ENCODE assay signal across 9 cellular contexts in the genomic region with DNA sequence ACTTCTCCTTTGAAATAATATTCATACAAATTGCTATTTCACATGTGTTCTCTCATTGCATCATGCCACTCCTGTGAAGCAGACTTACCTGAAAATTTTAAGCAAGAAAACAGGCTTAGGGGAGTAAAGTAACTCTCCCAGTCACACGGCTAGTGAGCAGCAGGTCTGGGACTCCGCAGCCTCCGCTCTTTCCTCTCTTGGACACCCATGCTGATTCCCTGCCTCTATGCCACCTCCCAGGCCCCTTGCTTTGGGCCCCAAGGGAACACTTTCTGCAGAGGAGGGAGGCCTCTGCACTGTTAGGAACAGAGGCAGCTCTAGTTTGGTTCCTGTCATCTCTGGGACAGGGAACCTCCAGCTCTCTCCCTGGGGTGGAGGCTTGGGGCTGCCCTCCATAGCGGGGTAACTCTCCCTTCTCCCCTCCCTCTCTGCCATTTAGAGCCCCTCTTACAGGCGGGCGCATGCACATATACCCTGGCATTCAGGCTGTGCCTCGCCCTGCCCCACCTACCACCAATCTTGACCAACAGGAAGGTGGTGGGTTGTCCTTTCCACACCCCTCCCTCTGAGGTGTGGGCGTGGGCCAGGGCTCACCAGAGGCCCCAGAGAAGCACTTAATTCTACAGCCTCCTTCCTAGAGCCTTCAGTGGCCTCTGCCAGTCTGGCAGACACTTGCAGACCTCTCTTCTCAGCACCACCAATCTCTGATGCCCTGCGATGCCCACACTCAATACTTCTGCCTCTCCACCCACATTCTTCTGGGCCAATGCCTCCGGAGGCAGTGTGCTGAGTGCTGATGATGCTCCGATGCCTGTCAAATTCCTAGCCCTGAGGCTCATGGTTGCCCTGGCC. TPM values are rescaled to one million over a fixed set of nuclear protein-coding genes. Genes with fewer than 3 reads are reported as not detected.
DNase-seq lines count a peak whose midpoint lies in the region; ATAC-seq and TF ChIP-seq lines count a peak whose summit lies in the region.
"Had no signal": no experiment of that assay in that cellular context is flagged by ENCODE, and none has a peak within 500 bp of the region (broad histone marks: within the 10 kb centered on the region; RNA-seq: fewer than 3 reads in every experiment).

A gene with protein sequence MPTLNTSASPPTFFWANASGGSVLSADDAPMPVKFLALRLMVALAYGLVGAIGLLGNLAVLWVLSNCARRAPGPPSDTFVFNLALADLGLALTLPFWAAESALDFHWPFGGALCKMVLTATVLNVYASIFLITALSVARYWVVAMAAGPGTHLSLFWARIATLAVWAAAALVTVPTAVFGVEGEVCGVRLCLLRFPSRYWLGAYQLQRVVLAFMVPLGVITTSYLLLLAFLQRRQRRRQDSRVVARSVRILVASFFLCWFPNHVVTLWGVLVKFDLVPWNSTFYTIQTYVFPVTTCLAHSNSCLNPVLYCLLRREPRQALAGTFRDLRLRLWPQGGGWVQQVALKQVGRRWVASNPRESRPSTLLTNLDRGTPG (plus strand): TSS at position 646 of the 852 bp plus-strand sequence. CDS start 72 bp downstream, at position 718.

- no peaks in the 10 kb centered on the region for H3K9me2 ChIP-seq in Karpas-422 (replicated peaks; ENCODE audit: insufficient read depth, low read length)

- H3K36me3 Mint-ChIP-seq in Calu3 (ENCODE audit: insufficient read depth, unreplicated experiment) (peaks cover 63% of the 10 kb centered on the region), mesothelial cell of epicardium (no peaks in the 10 kb centered on the region)

- CTCF ChIA-PET in Calu3 (lab: Charles Lee) = interaction anchor here (0.6 to 1.4 kb wide), 8 partner anchors 9 to 284 kb away, joined by 3 to 12 read pairs (median 4); no protein-coding TSS in a partner anchor

- H3K27ac ChIP-seq in Karpas-422 (ENCODE audit: low read length) = peak within 1 kb of the TSS; percentile 96
- peak within 1 kb of the TSS; percentile 80 to 92 for H3K27ac ChIP-seq in ascending aorta

- ATAC-seq in GM19328 (IDR thresholded peaks at IDR 0.05; ENCODE audit: unreplicated experiment) = no peak
- ATAC-seq in left lobe of liver = no peak
- ATAC-seq in HG02588 (IDR thresholded peaks at IDR 0.05; ENCODE audit: unreplicated experiment) = no peak

- no TSS peak for BruUV-seq in Calu3 (replicated peaks; lab: Mats Ljungman, UMichigan)

- DNase-seq in Calu3 (peak; percentile 76), Karpas-422 (peak; percentile 90), ascending aorta (ENCODE audit: low spot score in 2 of 2) (no peak), mesothelial cell of epicardium (ENCODE audit: low spot score in 2 of 2, unreplicated experiment in 2 of 2) (no peak), left lobe of liver (ENCODE audit: low spot score) (no peak), NCI-H2081 treated with DMSO at 0.1 percent for 48 hours (lab: John Stamatoyannopoulos, UW) (no peak)

- TF ChIP-seq CTCF in Calu3 (IDR thresholded peaks at IDR 0.05; ENCODE audit: unreplicated experiment) = no peak
- no peak for TF ChIP-seq CTCF in ascending aorta (IDR thresholded peaks at IDR 0.05)
- no peak for TF ChIP-seq CTCF in mesothelial cell of epicardium (IDR thresholded peaks at IDR 0.05; ENCODE audit: unreplicated experiment)

- H3K4me1 ChIP-seq in Karpas-422 (ENCODE audit: low read length) (peaks cover 67% of the 10 kb centered on the region), ascending aorta (peaks cover 20 to 38% of the 10 kb centered on the region in 2 donors)

- peak within 1 kb of the TSS; percentile 69 for H3K4me3 Mint-ChIP-seq in Calu3 (ENCODE audit: low read depth, unreplicated experiment)
- no peak within 1 kb of the TSS for H3K4me3 Mint-ChIP-seq in mesothelial cell of epicardium

- peak within 1 kb of the TSS; percentile 61 for H3K4me2 ChIP-seq in Karpas-422 (ENCODE audit: low read depth, low read length, poor library complexity, severe bottlenecking)

- peak within 1 kb of the TSS; percentile 67 for H3K9ac ChIP-seq in Karpas-422 (ENCODE audit: low read length)

- 0 out of 2 replicates have a peak, but pooled peaks cover 9% of the 10 kb centered on the region for H3K36me3 ChIP-seq in Karpas-422 (ENCODE audit: insufficient read depth, low read length)
- H3K36me3 ChIP-seq in ascending aorta = peaks cover 0 to 2% of the 10 kb centered on the region in 2 donors

- H3K4me1 Mint-ChIP-seq in Calu3 (ENCODE audit: low read depth, unreplicated experiment) = peaks cover 55% of the 10 kb centered on the region
- H3K4me1 Mint-ChIP-seq in mesothelial cell of epicardium = peaks cover 26% of the 10 kb centered on the region

- peak within 1 kb of the TSS; percentile 93 for H3K27ac Mint-ChIP-seq in Calu3 (ENCODE audit: unreplicated experiment)
- H3K27ac Mint-ChIP-seq in mesothelial cell of epicardium = peak within 1 kb of the TSS; percentile 64

- intact Hi-C loops in Calu3 (cut with micrococcal nuclease; ENCODE audit: unreplicated experiment) = loop anchor here (1.0 to 5.0 kb wide), 2 partner anchors 43 to 126 kb away; no protein-coding TSS in a partner anchor
- intact Hi-C loops in ascending aorta (cut with DNase I) = no loop called here

- H3K79me2 ChIP-seq in Karpas-422 (ENCODE audit: low read length) = no peaks in the 10 kb centered on the region

- H4K20me1 ChIP-seq in Karpas-422 (ENCODE audit: insufficient read depth, low read depth, low read length) = no peaks in the 10 kb centered on the region

- H3K4me3 ChIP-seq in Karpas-422 (ENCODE audit: low read length) (peak within 1 kb of the TSS; percentile 47; the same call in 1 of the 2 replicates), ascending aorta (no peak within 1 kb of the TSS)

- H3K9me3 Mint-ChIP-seq in Calu3 (ENCODE audit: low read depth, unreplicated experiment) (no peaks in the 10 kb centered on the region), mesothelial cell of epicardium (no peaks in the 10 kb centered on the region)

- H3K27me3 ChIP-seq in Karpas-422 (ENCODE audit: low read length) (no peaks in the 10 kb centered on the region), ascending aorta (no peaks in the 10 kb centered on the region)

- no peaks in the 10 kb centered on the region for H3K9me3 ChIP-seq in Karpas-422 (ENCODE audit: low read length)
- H3K9me3 ChIP-seq in ascending aorta = no peaks in the 10 kb centered on the region

- H2AFZ ChIP-seq in Karpas-422 (ENCODE audit: low read length) = no peak within 1 kb of the TSS

- H3K27me3 Mint-ChIP-seq in Calu3 (ENCODE audit: unreplicated experiment) = no peaks in the 10 kb centered on the region
- H3K27me3 Mint-ChIP-seq in mesothelial cell of epicardium (ENCODE audit: low read depth) = no peaks in the 10 kb centered on the region

RNA-seq across cellular contexts. Expression of the gene that starts here (rescaled TPM):
- total RNA-seq in Calu3 (2022) (not detected in 2 replicates), ascending aorta (not detected), mesothelial cell of epicardium (not detected in 3 replicates), left lobe of liver (not detected)
- total RNA-seq in Karpas-422 (2014; rRNA removed; shearing (Covaris generic); ENCODE audit: low replicate concordance) = not detected in 2 replicates
- total RNA-seq: RPMI7951 had no signal

Comparison
In these comparisons a context has a peak if more than half of its experiments do, and no peak if none do; other contexts are left out.
1. Peak in DNase-seq in Calu3; RNA of the gene not detected or under 1 TPM.
2. Peak in DNase-seq, H3K4me3 ChIP-seq, H3K27ac ChIP-seq, H3K9ac ChIP-seq and H3K4me2 ChIP-seq in Karpas-422; RNA of the gene not detected or under 1 TPM.